1 cellular context compared by ENCODE assay signal in the genomic region with DNA sequence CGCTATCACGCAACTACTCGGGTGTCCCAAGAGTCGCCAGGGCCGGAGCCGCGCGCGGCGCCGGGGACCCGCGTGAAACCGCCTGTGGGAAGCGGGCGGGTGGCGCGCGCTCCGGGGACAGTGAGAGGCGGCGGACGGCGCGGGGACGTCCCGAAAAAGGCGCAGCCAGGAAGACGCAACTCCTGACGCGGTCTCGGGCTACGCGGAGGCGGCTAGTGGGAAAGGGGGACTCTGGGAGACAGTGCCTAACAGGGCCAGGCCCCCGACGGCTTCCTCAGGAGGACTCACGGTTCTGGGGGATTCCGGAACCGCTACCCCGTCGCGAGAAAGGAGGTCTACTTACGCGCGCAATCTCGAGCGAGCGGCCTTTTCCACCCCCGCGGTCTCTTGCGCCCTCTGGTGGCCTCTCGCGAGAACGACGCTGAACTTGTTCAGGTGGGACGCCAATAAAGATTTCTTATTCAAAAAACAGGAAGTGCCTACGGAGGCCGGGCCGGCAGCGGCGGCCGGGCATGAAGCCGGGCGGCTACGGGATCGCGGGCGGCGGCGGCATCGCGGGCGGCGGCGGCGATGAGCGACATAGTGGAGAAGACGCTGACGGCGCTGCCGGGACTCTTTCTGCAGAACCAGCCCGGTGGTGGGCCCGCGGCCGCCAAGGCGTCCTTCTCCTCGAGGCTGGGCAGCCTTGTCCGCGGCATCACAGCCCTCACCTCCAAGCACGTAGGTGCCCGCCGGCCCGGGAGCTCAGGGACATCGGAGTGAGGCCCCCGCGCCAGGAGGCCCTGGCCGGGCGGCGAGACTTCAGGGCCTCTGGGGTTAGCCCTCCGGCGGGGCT.
A peak's percentile ranks its signal among the peaks of the same experiment; 100 is the strongest.
TF ChIP-seq lines count a peak whose summit lies in the region.

A gene (plus strand): TSS at position 475 of the 835 bp plus-strand sequence. CDS start 96 bp downstream, at position 571.

TF ChIP-seq in HepG2, 621 proteins besides CTCF, POLR2A, EP300 and RAD21 (continued from another document):
- TF ChIP-seq, protein P1, sequence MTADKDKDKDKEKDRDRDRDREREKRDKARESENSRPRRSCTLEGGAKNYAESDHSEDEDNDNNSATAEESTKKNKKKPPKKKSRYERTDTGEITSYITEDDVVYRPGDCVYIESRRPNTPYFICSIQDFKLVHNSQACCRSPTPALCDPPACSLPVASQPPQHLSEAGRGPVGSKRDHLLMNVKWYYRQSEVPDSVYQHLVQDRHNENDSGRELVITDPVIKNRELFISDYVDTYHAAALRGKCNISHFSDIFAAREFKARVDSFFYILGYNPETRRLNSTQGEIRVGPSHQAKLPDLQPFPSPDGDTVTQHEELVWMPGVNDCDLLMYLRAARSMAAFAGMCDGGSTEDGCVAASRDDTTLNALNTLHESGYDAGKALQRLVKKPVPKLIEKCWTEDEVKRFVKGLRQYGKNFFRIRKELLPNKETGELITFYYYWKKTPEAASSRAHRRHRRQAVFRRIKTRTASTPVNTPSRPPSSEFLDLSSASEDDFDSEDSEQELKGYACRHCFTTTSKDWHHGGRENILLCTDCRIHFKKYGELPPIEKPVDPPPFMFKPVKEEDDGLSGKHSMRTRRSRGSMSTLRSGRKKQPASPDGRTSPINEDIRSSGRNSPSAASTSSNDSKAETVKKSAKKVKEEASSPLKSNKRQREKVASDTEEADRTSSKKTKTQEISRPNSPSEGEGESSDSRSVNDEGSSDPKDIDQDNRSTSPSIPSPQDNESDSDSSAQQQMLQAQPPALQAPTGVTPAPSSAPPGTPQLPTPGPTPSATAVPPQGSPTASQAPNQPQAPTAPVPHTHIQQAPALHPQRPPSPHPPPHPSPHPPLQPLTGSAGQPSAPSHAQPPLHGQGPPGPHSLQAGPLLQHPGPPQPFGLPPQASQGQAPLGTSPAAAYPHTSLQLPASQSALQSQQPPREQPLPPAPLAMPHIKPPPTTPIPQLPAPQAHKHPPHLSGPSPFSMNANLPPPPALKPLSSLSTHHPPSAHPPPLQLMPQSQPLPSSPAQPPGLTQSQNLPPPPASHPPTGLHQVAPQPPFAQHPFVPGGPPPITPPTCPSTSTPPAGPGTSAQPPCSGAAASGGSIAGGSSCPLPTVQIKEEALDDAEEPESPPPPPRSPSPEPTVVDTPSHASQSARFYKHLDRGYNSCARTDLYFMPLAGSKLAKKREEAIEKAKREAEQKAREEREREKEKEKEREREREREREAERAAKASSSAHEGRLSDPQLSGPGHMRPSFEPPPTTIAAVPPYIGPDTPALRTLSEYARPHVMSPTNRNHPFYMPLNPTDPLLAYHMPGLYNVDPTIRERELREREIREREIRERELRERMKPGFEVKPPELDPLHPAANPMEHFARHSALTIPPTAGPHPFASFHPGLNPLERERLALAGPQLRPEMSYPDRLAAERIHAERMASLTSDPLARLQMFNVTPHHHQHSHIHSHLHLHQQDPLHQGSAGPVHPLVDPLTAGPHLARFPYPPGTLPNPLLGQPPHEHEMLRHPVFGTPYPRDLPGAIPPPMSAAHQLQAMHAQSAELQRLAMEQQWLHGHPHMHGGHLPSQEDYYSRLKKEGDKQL (CRISPR knock-in tag; IDR thresholded peaks at IDR 0.05; ENCODE audit: low read depth), result no peak
- TF ChIP-seq ZNF607 (CRISPR knock-in tag; IDR thresholded peaks at IDR 0.05; ENCODE audit: borderline replicate concordance) (peak; percentile 86), ZFP62 (CRISPR knock-in tag; IDR thresholded peaks at IDR 0.05) (no peak), SIN3A (IDR thresholded peaks at IDR 0.05; ENCODE audit: borderline replicate concordance, low read depth, low read length) (peak; percentile 86), ZNF790 (CRISPR knock-in tag; IDR thresholded peaks at IDR 0.05; ENCODE audit: borderline replicate concordance) (no peak; the same call in 1 of the 2 replicates), NCOA2 (CRISPR knock-in tag; IDR thresholded peaks at IDR 0.05) (peak; percentile 60), BRD4 (CRISPR knock-in tag; IDR thresholded peaks at IDR 0.05) (no peak), NR2F2 (IDR thresholded peaks at IDR 0.05; ENCODE audit: borderline replicate concordance, low read depth) (peak; percentile 15; the same call in 1 of the 2 replicates), TCF12 (IDR thresholded peaks at IDR 0.05) (no peak), TCF12 (CRISPR knock-in tag; IDR thresholded peaks at IDR 0.05) (peak; percentile 40; the same call in 1 of the 2 replicates), TBX3 (IDR thresholded peaks at IDR 0.05; ENCODE audit: borderline replicate concordance) (no peak)
- TF ChIP-seq, protein P2, sequence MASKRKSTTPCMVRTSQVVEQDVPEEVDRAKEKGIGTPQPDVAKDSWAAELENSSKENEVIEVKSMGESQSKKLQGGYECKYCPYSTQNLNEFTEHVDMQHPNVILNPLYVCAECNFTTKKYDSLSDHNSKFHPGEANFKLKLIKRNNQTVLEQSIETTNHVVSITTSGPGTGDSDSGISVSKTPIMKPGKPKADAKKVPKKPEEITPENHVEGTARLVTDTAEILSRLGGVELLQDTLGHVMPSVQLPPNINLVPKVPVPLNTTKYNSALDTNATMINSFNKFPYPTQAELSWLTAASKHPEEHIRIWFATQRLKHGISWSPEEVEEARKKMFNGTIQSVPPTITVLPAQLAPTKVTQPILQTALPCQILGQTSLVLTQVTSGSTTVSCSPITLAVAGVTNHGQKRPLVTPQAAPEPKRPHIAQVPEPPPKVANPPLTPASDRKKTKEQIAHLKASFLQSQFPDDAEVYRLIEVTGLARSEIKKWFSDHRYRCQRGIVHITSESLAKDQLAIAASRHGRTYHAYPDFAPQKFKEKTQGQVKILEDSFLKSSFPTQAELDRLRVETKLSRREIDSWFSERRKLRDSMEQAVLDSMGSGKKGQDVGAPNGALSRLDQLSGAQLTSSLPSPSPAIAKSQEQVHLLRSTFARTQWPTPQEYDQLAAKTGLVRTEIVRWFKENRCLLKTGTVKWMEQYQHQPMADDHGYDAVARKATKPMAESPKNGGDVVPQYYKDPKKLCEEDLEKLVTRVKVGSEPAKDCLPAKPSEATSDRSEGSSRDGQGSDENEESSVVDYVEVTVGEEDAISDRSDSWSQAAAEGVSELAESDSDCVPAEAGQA (IDR thresholded peaks at IDR 0.05; ENCODE audit: low read depth), result no peak
- TF ChIP-seq, protein P2 (CRISPR knock-in tag; IDR thresholded peaks at IDR 0.05; ENCODE audit: borderline replicate concordance), result no peak
- TF ChIP-seq, protein P3, sequence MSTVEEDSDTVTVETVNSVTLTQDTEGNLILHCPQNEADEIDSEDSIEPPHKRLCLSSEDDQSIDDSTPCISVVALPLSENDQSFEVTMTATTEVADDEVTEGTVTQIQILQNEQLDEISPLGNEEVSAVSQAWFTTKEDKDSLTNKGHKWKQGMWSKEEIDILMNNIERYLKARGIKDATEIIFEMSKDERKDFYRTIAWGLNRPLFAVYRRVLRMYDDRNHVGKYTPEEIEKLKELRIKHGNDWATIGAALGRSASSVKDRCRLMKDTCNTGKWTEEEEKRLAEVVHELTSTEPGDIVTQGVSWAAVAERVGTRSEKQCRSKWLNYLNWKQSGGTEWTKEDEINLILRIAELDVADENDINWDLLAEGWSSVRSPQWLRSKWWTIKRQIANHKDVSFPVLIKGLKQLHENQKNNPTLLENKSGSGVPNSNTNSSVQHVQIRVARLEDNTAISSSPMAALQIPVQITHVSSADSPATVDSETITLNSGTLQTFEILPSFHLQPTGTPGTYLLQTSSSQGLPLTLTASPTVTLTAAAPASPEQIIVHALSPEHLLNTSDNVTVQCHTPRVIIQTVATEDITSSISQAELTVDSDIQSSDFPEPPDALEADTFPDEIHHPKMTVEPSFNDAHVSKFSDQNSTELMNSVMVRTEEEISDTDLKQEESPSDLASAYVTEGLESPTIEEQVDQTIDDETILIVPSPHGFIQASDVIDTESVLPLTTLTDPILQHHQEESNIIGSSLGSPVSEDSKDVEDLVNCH (CRISPR knock-in tag; IDR thresholded peaks at IDR 0.05), result no peak
